Comparison of ENCODE assay signal across 22 cellular contexts in the genomic region with DNA sequence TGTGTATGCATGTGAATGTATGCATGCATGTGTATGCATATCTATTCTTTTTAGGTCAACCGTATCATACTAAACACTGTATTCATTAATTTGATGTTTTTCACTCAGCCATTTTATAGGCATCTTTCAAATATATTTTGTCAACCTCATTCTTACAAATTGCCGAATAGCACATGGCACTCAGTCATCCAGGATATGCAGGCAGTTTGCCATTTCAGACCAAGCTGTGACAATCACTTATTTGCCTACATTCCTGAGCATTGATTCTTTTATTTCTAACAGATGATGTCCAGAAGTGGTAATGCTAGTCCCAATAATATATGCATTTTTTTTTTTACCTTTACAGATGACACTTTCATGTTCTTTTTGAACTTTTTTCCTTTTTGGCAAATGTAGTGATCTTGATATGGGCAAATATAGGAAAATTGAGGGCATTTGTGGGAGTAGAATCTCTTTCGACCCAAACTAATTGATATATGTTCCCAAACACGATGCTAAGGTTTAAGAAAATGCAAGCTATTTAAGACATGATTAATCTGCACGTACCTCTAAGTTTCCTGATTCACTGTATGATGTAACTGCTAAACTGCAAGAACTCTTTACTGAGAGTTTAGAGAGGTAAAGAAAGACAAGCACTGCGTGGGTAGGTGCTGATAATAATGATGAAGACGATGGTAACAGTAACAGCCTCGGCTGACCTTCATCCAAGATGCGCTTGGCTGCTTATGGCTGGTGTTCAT.
DNase-seq lines count a peak whose midpoint lies in the region; ATAC-seq, FAIRE-seq and TF ChIP-seq lines count a peak whose summit lies in the region.
"Had no signal": no experiment of that assay in that cellular context is flagged by ENCODE, and none has a peak within 500 bp of the region (broad histone marks: within the 10 kb centered on the region; RNA-seq: fewer than 3 reads in every experiment).

No MANE protein-coding gene starts in this region.

- peak; percentile 19 for DNase-seq in A172 (ENCODE audit: low spot score)
- DNase-seq in GM04503 (ENCODE audit: low read depth): peak; percentile 7
- DNase-seq in M059J (ENCODE audit: low read depth): peak; percentile 63
- DNase-seq in astrocyte (ENCODE audit: low read depth): peak; percentile 59
- no peak for DNase-seq in stimulated activated naive CD8-positive, alpha-beta T cell treated with anti-CD3 and anti-CD28 coated beads, Interleukin-15, amount 100 ng/mL, for 72 hours
- DNase-seq in SJCRH30: no peak
- DNase-seq: 8988T; CD4-positive, alpha-beta memory T cell; DMS153; NCI-H1417; NCI-H187; NCI-H2107; NCI-H510A; NCI-H748 treated with DMSO at 0.1 percent for 48 hours; NK-92 treated with Interleukin-12 subunit alpha and Interleukin-12 subunit beta, amount 100 ng/mL, for 24 hours; OCI-M1 had no signal

- no peaks in the 10 kb centered on the region for H3K9me3 ChIP-seq in astrocyte (ENCODE audit: insufficient read depth, low read depth, low read length)
- H3K9me3 ChIP-seq in SJCRH30 (replicated peaks): no peaks in the 10 kb centered on the region
- H3K9me3 ChIP-seq: BLaER1 had no signal

- H3K36me3 Mint-ChIP-seq in astrocyte (ENCODE audit: low read depth, unreplicated experiment): no peaks in the 10 kb centered on the region
- H3K36me3 Mint-ChIP-seq: CD4-positive, alpha-beta memory T cell had no signal

- H2AFZ ChIP-seq in astrocyte (ENCODE audit: low read depth, low read length): no peak overlapping the region

- H3K4me3 ChIP-seq in astrocyte (ENCODE audit: insufficient read depth, low read depth, low read length): no peak overlapping the region
- H3K4me3 ChIP-seq in SJCRH30: no peak overlapping the region
- H3K4me3 ChIP-seq: BLaER1 had no signal

- FAIRE-seq in astrocyte (lab: Jason Lieb, UNC): peak; percentile 20
- FAIRE-seq: H1 had no signal

- H4K20me1 ChIP-seq in astrocyte (ENCODE audit: insufficient read depth, low read length): no peaks in the 10 kb centered on the region
- H4K20me1 ChIP-seq: BLaER1 had no signal

- ATAC-seq in HG03469 (IDR thresholded peaks at IDR 0.05; ENCODE audit: unreplicated experiment): no peak
- no peak for ATAC-seq in stimulated activated naive CD8-positive, alpha-beta T cell treated with anti-CD3 and anti-CD28 coated beads, Interleukin-15, amount 100 ng/mL, for 72 hours
- ATAC-seq in HG02642 (IDR thresholded peaks at IDR 0.05; ENCODE audit: poor library complexity, unreplicated experiment): no peak

- H3K27ac ChIP-seq in astrocyte (ENCODE audit: low read depth, low read length): no peak overlapping the region
- H3K27ac ChIP-seq in SJCRH30: no peak overlapping the region
- H3K27ac ChIP-seq: BLaER1, KMS-11, RWPE1 had no signal

- peaks cover 8% of the 10 kb centered on the region for H3K4me1 Mint-ChIP-seq in astrocyte (ENCODE audit: low read depth, unreplicated experiment)
- no peaks in the 10 kb centered on the region for H3K4me1 Mint-ChIP-seq in stimulated activated naive CD8-positive, alpha-beta T cell treated with anti-CD3 and anti-CD28 coated beads, Interleukin-15, amount 100 ng/mL, for 72 hours

- no peaks in the 10 kb centered on the region for H3K79me2 ChIP-seq in astrocyte (ENCODE audit: insufficient read depth, low read length)

- H3K36me3 ChIP-seq in astrocyte (ENCODE audit: insufficient read depth, low read length): no peaks in the 10 kb centered on the region
- no peaks in the 10 kb centered on the region for H3K36me3 ChIP-seq in SJCRH30
- H3K36me3 ChIP-seq: BLaER1 had no signal

- H3K9ac ChIP-seq in astrocyte (ENCODE audit: low read length): no peak overlapping the region
- H3K9ac ChIP-seq: BLaER1, KMS-11 had no signal

- peak overlapping the region; percentile 55 for H3K4me2 ChIP-seq in astrocyte (ENCODE audit: low read length)
- H3K4me2 ChIP-seq: BLaER1, KMS-11 had no signal

- H3K4me1 ChIP-seq in astrocyte (ENCODE audit: insufficient read depth, low read length) (peaks cover 12% of the 10 kb centered on the region), SJCRH30 (no peaks in the 10 kb centered on the region)

- no peaks in the 10 kb centered on the region for H3K9me3 Mint-ChIP-seq in astrocyte (ENCODE audit: unreplicated experiment)
- no peaks in the 10 kb centered on the region for H3K9me3 Mint-ChIP-seq in stimulated activated naive CD8-positive, alpha-beta T cell treated with anti-CD3 and anti-CD28 coated beads, Interleukin-15, amount 100 ng/mL, for 72 hours

- no peak for TF ChIP-seq CTCF in astrocyte (IDR thresholded peaks at IDR 0.05; ENCODE audit: insufficient read depth, low read depth, low read length)

- peaks cover 4% of the 10 kb centered on the region for H3K27me3 Mint-ChIP-seq in astrocyte (ENCODE audit: low read depth, unreplicated experiment)
- peaks cover 45% of the 10 kb centered on the region for H3K27me3 Mint-ChIP-seq in stimulated activated naive CD8-positive, alpha-beta T cell treated with anti-CD3 and anti-CD28 coated beads, Interleukin-15, amount 100 ng/mL, for 72 hours

- no peak overlapping the region for H3K27ac Mint-ChIP-seq in astrocyte (ENCODE audit: unreplicated experiment)
- H3K27ac Mint-ChIP-seq in stimulated activated naive CD8-positive, alpha-beta T cell treated with anti-CD3 and anti-CD28 coated beads, Interleukin-15, amount 100 ng/mL, for 72 hours: no peak overlapping the region
- H3K27ac Mint-ChIP-seq: CD4-positive, alpha-beta memory T cell had no signal

- no peaks in the 10 kb centered on the region for H3K27me3 ChIP-seq in astrocyte (ENCODE audit: insufficient read depth, low read length)
- no peaks in the 10 kb centered on the region for H3K27me3 ChIP-seq in SJCRH30
- H3K27me3 ChIP-seq: BLaER1 had no signal

- H3K4me3 Mint-ChIP-seq in astrocyte (ENCODE audit: unreplicated experiment): no peak overlapping the region
- H3K4me3 Mint-ChIP-seq in stimulated activated naive CD8-positive, alpha-beta T cell treated with anti-CD3 and anti-CD28 coated beads, Interleukin-15, amount 100 ng/mL, for 72 hours: no peak overlapping the region
- H3K4me3 Mint-ChIP-seq: CD4-positive, alpha-beta memory T cell had no signal

Comparison
In these comparisons a context has a peak if more than half of its experiments do, and no peak if none do; other contexts are left out.
1. DNase-seq: peak in A172 (single experiment), GM04503 (single experiment), M059J (single experiment) and astrocyte (single experiment); none in stimulated activated naive CD8-positive, alpha-beta T cell treated with anti-CD3 and anti-CD28 coated beads, Interleukin-15, amount 100 ng/mL, for 72 hours (0 of 2) and SJCRH30 (0 of 2).